Comparison of ENCODE assay signal across 20 cellular contexts in genomic region chr18:79772108-79772864, GRCh38. TPM values are rescaled to one million over a fixed set of nuclear protein-coding genes. Genes with fewer than 3 reads are reported as not detected.
"Had no signal": no experiment of that assay in that cellular context is flagged by ENCODE, and none has a peak within 500 bp of the region (broad histone marks: within the 10 kb centered on the region; RNA-seq: fewer than 3 reads in every experiment).

No MANE protein-coding gene starts in this region.

- H3K4me3 Mint-ChIP-seq: activated CD4-positive, alpha-beta T cell treated with anti-CD3 and anti-CD28 coated beads for 36 hours; activated naive CD8-positive, alpha-beta T cell had no signal

- H3K4me1 Mint-ChIP-seq: activated CD4-positive, alpha-beta T cell treated with anti-CD3 and anti-CD28 coated beads for 36 hours had no signal

- H3K4me1 ChIP-seq: body of pancreas, colonic mucosa, tibial nerve had no signal

- H3K27ac Mint-ChIP-seq: activated CD4-positive, alpha-beta T cell treated with anti-CD3 and anti-CD28 coated beads for 36 hours; activated naive CD8-positive, alpha-beta T cell had no signal

- H3K36me3 ChIP-seq: colonic mucosa, ovary, tibial nerve had no signal

- H3K9me3 ChIP-seq: body of pancreas, colonic mucosa had no signal

- H3K27me3 ChIP-seq: body of pancreas, colonic mucosa, ovary had no signal

- ATAC-seq: activated CD4-positive, alpha-beta T cell treated with anti-CD3 and anti-CD28 coated beads for 36 hours; body of pancreas; left cardiac atrium had no signal

- DNase-seq: activated CD4-positive, alpha-beta T cell treated with anti-CD3 and anti-CD28 coated beads for 36 hours; activated CD4-positive, alpha-beta T cell treated with anti-CD3 and anti-CD28 coated beads, Interleukin-2, amount 50 U/mL, for 48 hours; amygdala; body of pancreas; caudate nucleus; colonic mucosa; foreskin melanocyte; glutamatergic neuron; hippocampal formation; left cardiac atrium; ovary; stimulated activated CD8-positive, alpha-beta memory T cell treated with anti-CD3 and anti-CD28 coated beads, Interleukin-4, amount 100 ng/mL, for 48 hours; stimulated activated naive CD4-positive, alpha-beta T cell; substantia nigra had no signal

- H3K4me3 ChIP-seq: body of pancreas, colonic mucosa, ovary, tibial nerve had no signal

- H3K27ac ChIP-seq: body of pancreas, colonic mucosa, ovary, tibial nerve had no signal

RNA-seq across cellular contexts. Expression of gene KCNG2, which starts 25.5 kb away (rescaled TPM):
- total RNA-seq: activated CD4-positive, alpha-beta T cell treated with anti-CD3 and anti-CD28 coated beads for 36 hours; body of pancreas; epithelial cell of proximal tubule; pulmonary artery endothelial cell; T-helper 2 cell treated with Interferon-gamma antibody and Interleukin-4, amounts not matched to agents 100 ng/mL and 5 ng/mL, for 36 hours had no signal
- polyA plus RNA-seq: neural cell had no signal
